8 cellular contexts compared by ENCODE assay signal in the genomic region with DNA sequence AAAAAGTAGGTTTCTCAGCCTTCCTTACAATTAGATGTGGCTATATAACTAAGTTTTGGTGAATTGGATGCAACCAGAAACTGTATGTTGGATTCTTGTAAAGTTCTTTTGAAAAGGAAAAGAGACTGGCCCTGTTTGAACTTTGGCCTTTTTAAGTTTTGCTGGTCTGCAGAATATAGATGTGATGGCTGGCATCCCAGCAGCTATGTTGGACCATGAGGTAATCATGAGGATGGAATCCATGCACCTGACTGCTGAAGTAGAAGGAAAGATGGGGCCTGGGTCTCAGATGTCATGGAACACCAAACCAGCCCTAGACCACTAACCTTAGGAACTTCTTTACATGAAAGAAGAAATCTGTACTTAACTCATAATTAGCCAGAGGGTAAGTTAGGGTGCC.
"Had no signal": no experiment of that assay in that cellular context is flagged by ENCODE, and none has a peak within 500 bp of the region (broad histone marks: within the 10 kb centered on the region; RNA-seq: fewer than 3 reads in every experiment).

No MANE protein-coding gene starts in this region.

- H3K4me3 ChIP-seq: GM12878 had no signal

- ATAC-seq: GM12878 had no signal

- FAIRE-seq: G401.6, GM12878, GM12891, GM12892, GM18507, GM19239 had no signal

- DNase-seq: GDM1, GF-D8 had no signal
